ENCODE assay signal across 1 cellular context in genomic region chr7:89887489-89887888, GRCh38.
TF ChIP-seq lines count a peak whose summit lies in the region.

No MANE protein-coding gene starts in this region.

TF ChIP-seq in HepG2, 621 proteins besides CTCF, POLR2A, EP300 and RAD21 (continued from another document):
- 0 out of 2 replicates have a peak, but pooled peaks have one; percentile 24 for TF ChIP-seq PAXIP1 (CRISPR knock-in tag; conservative IDR thresholded peaks at IDR 0.05)
- peak; percentile 82 for TF ChIP-seq HNF4A (CRISPR knock-in tag; IDR thresholded peaks at IDR 0.05)
- no peak for TF ChIP-seq CC2D1A (CRISPR knock-in tag; IDR thresholded peaks at IDR 0.05)
- no peak for TF ChIP-seq KLF6 (CRISPR knock-in tag; IDR thresholded peaks at IDR 0.05)
- TF ChIP-seq ZNF44 (CRISPR knock-in tag; IDR thresholded peaks at IDR 0.05): no peak
- peak; percentile 70 for TF ChIP-seq TFAP4 (IDR thresholded peaks at IDR 0.05; ENCODE audit: borderline replicate concordance, low read depth)
- no peak for TF ChIP-seq ZNF609 (CRISPR knock-in tag; IDR thresholded peaks at IDR 0.05; ENCODE audit: borderline replicate concordance)
- TF ChIP-seq ZNF256 (CRISPR knock-in tag; conservative IDR thresholded peaks at IDR 0.05): no peak
- no peak for TF ChIP-seq ZNF644 (CRISPR knock-in tag; IDR thresholded peaks at IDR 0.05; ENCODE audit: low read depth)
- TF ChIP-seq ZNF777 (CRISPR knock-in tag; IDR thresholded peaks at IDR 0.05): no peak
- 0 out of 3 replicates have a peak, but pooled peaks have one; percentile 41 for TF ChIP-seq MXI1 (IDR thresholded peaks at IDR 0.05; ENCODE audit: borderline replicate concordance, low read depth, low read length)
- TF ChIP-seq ZNF136 (CRISPR knock-in tag; IDR thresholded peaks at IDR 0.05; ENCODE audit: low read depth): no peak
- TF ChIP-seq TEAD2 (CRISPR knock-in tag; IDR thresholded peaks at IDR 0.05): no peak
- no peak for TF ChIP-seq IRF9 (CRISPR knock-in tag; IDR thresholded peaks at IDR 0.05; ENCODE audit: borderline replicate concordance)
- no peak for TF ChIP-seq PRDM15 (CRISPR knock-in tag; IDR thresholded peaks at IDR 0.05)
- no peak for TF ChIP-seq ZNF557 (CRISPR knock-in tag; IDR thresholded peaks at IDR 0.05)
- TF ChIP-seq ZNF709 (CRISPR knock-in tag; IDR thresholded peaks at IDR 0.05): no peak
- no peak for TF ChIP-seq ZNF549 (CRISPR knock-in tag; IDR thresholded peaks at IDR 0.05)
- TF ChIP-seq ZFP1 (CRISPR knock-in tag; IDR thresholded peaks at IDR 0.05): peak; percentile 88; the same call in 1 of the 2 replicates
- TF ChIP-seq REL (CRISPR knock-in tag; conservative IDR thresholded peaks at IDR 0.05): no peak
- no peak for TF ChIP-seq PHB2 (IDR thresholded peaks at IDR 0.05; ENCODE audit: partially characterized antibody)
- TF ChIP-seq E2F2 (CRISPR knock-in tag; IDR thresholded peaks at IDR 0.05; ENCODE audit: borderline replicate concordance): no peak
- TF ChIP-seq ZC3H13 (CRISPR knock-in tag; IDR thresholded peaks at IDR 0.05): no peak
- no peak for TF ChIP-seq ZUFSP (CRISPR knock-in tag; IDR thresholded peaks at IDR 0.05; ENCODE audit: borderline replicate concordance)
- no peak for TF ChIP-seq ATF3 (CRISPR knock-in tag; IDR thresholded peaks at IDR 0.05)
- TF ChIP-seq ZNF737 (CRISPR knock-in tag; IDR thresholded peaks at IDR 0.05; ENCODE audit: borderline replicate concordance): no peak
- TF ChIP-seq MYNN (CRISPR knock-in tag; IDR thresholded peaks at IDR 0.05; ENCODE audit: low read depth): no peak
